19 cellular contexts compared by ENCODE assay signal in the genomic region with DNA sequence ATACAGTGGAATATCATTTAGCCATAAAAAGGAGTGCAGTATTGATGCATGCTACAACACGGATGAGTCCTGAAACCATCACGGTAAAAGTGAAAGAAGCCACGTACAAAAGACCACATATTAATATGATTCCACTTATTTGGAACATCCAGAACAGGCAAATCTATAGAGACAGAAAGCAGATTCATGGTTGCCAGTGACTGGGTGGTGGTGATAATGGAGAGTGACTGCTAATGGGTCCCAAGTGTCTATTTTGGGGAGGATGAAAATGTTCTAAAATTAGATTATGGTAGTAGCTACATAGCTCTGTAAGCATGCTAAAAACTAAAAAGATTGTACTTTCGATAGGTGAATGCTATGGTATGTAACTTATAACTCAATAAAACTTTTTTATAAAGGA. TPM values are rescaled to one million over a fixed set of nuclear protein-coding genes. Genes with fewer than 3 reads are reported as not detected.
A peak's percentile ranks its signal among the peaks of the same experiment; 100 is the strongest.
DNase-seq lines count a peak whose midpoint lies in the region; ATAC-seq lines count a peak whose summit lies in the region.
"Had no signal": no experiment of that assay in that cellular context is flagged by ENCODE, and none has a peak within 500 bp of the region (broad histone marks: within the 10 kb centered on the region; RNA-seq: fewer than 3 reads in every experiment).

No MANE protein-coding gene starts in this region.

- H3K4me1 ChIP-seq in CD8-positive, alpha-beta memory T cell (ENCODE audit: insufficient read depth, low read length): peaks cover 63% of the 10 kb centered on the region
- peaks cover 25 to 37% of the 10 kb centered on the region in 2 donors for H3K4me1 ChIP-seq in naive thymus-derived CD4-positive, alpha-beta T cell (ENCODE audit: control insufficient read depth in 2 of 2, insufficient read depth in 2 of 2, low read length in 2 of 2)
- H3K4me1 ChIP-seq: Caco-2 had no signal

- no peak overlapping the region for H3K4me3 Mint-ChIP-seq in activated T-cell treated with anti-CD3 and anti-CD28 coated beads, Interleukin-2, amount 50 U/mL, for 24 hours
- H3K4me3 Mint-ChIP-seq in CD8-positive, alpha-beta memory T cell: peak overlapping the region in 4 of 7 donors; percentile 1 to 61 (median 32)
- H3K4me3 Mint-ChIP-seq in activated naive CD8-positive, alpha-beta T cell: peak overlapping the region; percentile 20
- peak overlapping the region in 2 of 10 donors; percentile 4 to 37 for H3K4me3 Mint-ChIP-seq in naive thymus-derived CD4-positive, alpha-beta T cell

- H3K9me3 Mint-ChIP-seq in activated T-cell treated with anti-CD3 and anti-CD28 coated beads, Interleukin-2, amount 50 U/mL, for 24 hours: peaks cover 15% of the 10 kb centered on the region
- H3K9me3 Mint-ChIP-seq in CD8-positive, alpha-beta memory T cell: no peaks in the 10 kb centered on the region
- H3K9me3 Mint-ChIP-seq in activated naive CD8-positive, alpha-beta T cell (ENCODE audit: low read depth): no peaks in the 10 kb centered on the region
- H3K9me3 Mint-ChIP-seq in naive thymus-derived CD4-positive, alpha-beta T cell: peaks cover 0 to 8% (median 0%) of the 10 kb centered on the region in 11 donors

- CTCF ChIA-PET in CD8-positive, alpha-beta memory T cell (lab: Charles Lee): interaction anchor here (1.2 kb wide), 1 partner anchor 8 kb away, joined by 3 read pairs; no protein-coding TSS in a partner anchor
- CTCF ChIA-PET in naive thymus-derived CD4-positive, alpha-beta T cell (lab: Charles Lee): no interaction called here

- ATAC-seq in naive thymus-derived CD4-positive, alpha-beta T cell: no peak
- ATAC-seq in HG03025 (IDR thresholded peaks at IDR 0.05; ENCODE audit: low FRiP score, unreplicated experiment) (no peak), GM21423 (IDR thresholded peaks at IDR 0.05; ENCODE audit: unreplicated experiment) (no peak)
- ATAC-seq: Panc1, Right ventricle myocardium inferior had no signal

- H3K27me3 Mint-ChIP-seq in activated T-cell treated with anti-CD3 and anti-CD28 coated beads, Interleukin-2, amount 50 U/mL, for 24 hours: no peaks in the 10 kb centered on the region
- no peaks in the 10 kb centered on the region for H3K27me3 Mint-ChIP-seq in CD8-positive, alpha-beta memory T cell
- H3K27me3 Mint-ChIP-seq in activated naive CD8-positive, alpha-beta T cell: no peaks in the 10 kb centered on the region
- H3K27me3 Mint-ChIP-seq in naive thymus-derived CD4-positive, alpha-beta T cell: no peaks in the 10 kb centered on the region

- intact Hi-C loops in naive thymus-derived CD4-positive, alpha-beta T cell (cut with micrococcal nuclease): loop anchor here in 1 of 2 donors (5.0 kb wide), 1 partner anchor 47 kb away; no protein-coding TSS in a partner anchor

- H3K4me3 ChIP-seq in CD8-positive, alpha-beta memory T cell (ENCODE audit: low read length): no peak overlapping the region
- no peak overlapping the region for H3K4me3 ChIP-seq in naive thymus-derived CD4-positive, alpha-beta T cell (ENCODE audit: low read length)

- H3K9me3 ChIP-seq in CD8-positive, alpha-beta memory T cell (ENCODE audit: low read length): no peaks in the 10 kb centered on the region
- H3K9me3 ChIP-seq in naive thymus-derived CD4-positive, alpha-beta T cell (ENCODE audit: control insufficient read depth in 2 of 3, low read length in 3 of 3): no peaks in the 10 kb centered on the region
- H3K9me3 ChIP-seq: Caco-2 had no signal

- no peak overlapping the region for H3K27ac ChIP-seq in CD8-positive, alpha-beta memory T cell (ENCODE audit: low read depth, low read length)
- H3K27ac ChIP-seq in naive thymus-derived CD4-positive, alpha-beta T cell (ENCODE audit: low read depth, low read length): no peak overlapping the region
- H3K27ac ChIP-seq: C4-2B had no signal

- POLR2A ChIA-PET in CD8-positive, alpha-beta memory T cell (lab: Charles Lee): no interaction called here
- POLR2A ChIA-PET in naive thymus-derived CD4-positive, alpha-beta T cell (lab: Charles Lee): interaction anchor here (0.7 to 1.4 kb wide), 3 partner anchors 16 to 173 kb away, joined by 3 read pairs; partner anchors contain the start of gene TOMM6

- H3K27ac Mint-ChIP-seq in activated T-cell treated with anti-CD3 and anti-CD28 coated beads, Interleukin-2, amount 50 U/mL, for 24 hours: peak overlapping the region; percentile 97
- H3K27ac Mint-ChIP-seq in CD8-positive, alpha-beta memory T cell: peak overlapping the region in 5 of 8 donors; percentile 7 to 72 (median 25)
- H3K27ac Mint-ChIP-seq in activated naive CD8-positive, alpha-beta T cell: peak overlapping the region; percentile 99
- H3K27ac Mint-ChIP-seq in naive thymus-derived CD4-positive, alpha-beta T cell: peak overlapping the region in 7 of 9 donors; percentile 28 to 91 (median 56)

- peaks cover 12% of the 10 kb centered on the region for H3K36me3 ChIP-seq in CD8-positive, alpha-beta memory T cell (ENCODE audit: insufficient read depth, low read length)
- peaks cover 0 to 40% (median 0%) of the 10 kb centered on the region in 3 experiments for H3K36me3 ChIP-seq in naive thymus-derived CD4-positive, alpha-beta T cell (ENCODE audit: control insufficient read depth in 2 of 3, insufficient read depth in 3 of 3, low read length in 3 of 3)

- peak; percentile 3 for DNase-seq in activated T-cell treated with anti-CD3 and anti-CD28 coated beads, Interleukin-2, amount 50 U/mL, for 24 hours
- DNase-seq in activated T-cell treated with anti-CD3 and anti-CD28 coated beads, Interleukin-2, amount 50 U/mL, for 1 hour: no peak
- DNase-seq in CD8-positive, alpha-beta memory T cell: no peak
- no peak for DNase-seq in naive thymus-derived CD4-positive, alpha-beta T cell
- DNase-seq in putamen (ENCODE audit: low spot score): no peak
- DNase-seq: Caco-2, DMS153, KG1, NCI-H1048, NCI-H1436 treated with DMSO at 0.1 percent for 48 hours, NCI-H2081 treated with DMSO at 0.1 percent for 48 hours, NCI-H226, NCI-H524 treated with DMSO at 0.1 percent for 48 hours had no signal

- H3K36me3 Mint-ChIP-seq in activated T-cell treated with anti-CD3 and anti-CD28 coated beads, Interleukin-2, amount 50 U/mL, for 24 hours (ENCODE audit: low read depth): peaks cover 47% of the 10 kb centered on the region
- peaks cover 0 to 59% (median 16%) of the 10 kb centered on the region in 3 donors for H3K36me3 Mint-ChIP-seq in CD8-positive, alpha-beta memory T cell
- peaks cover 21% of the 10 kb centered on the region for H3K36me3 Mint-ChIP-seq in activated naive CD8-positive, alpha-beta T cell
- peaks cover 7 to 40% (median 15%) of the 10 kb centered on the region in 5 donors for H3K36me3 Mint-ChIP-seq in naive thymus-derived CD4-positive, alpha-beta T cell

- H3K4me1 Mint-ChIP-seq in activated T-cell treated with anti-CD3 and anti-CD28 coated beads, Interleukin-2, amount 50 U/mL, for 24 hours (ENCODE audit: low read depth): peaks cover 79% of the 10 kb centered on the region
- peaks cover 62 to 82% (median 79%) of the 10 kb centered on the region in 3 donors for H3K4me1 Mint-ChIP-seq in CD8-positive, alpha-beta memory T cell
- H3K4me1 Mint-ChIP-seq in activated naive CD8-positive, alpha-beta T cell (ENCODE audit: low read depth): peaks cover 81% of the 10 kb centered on the region
- H3K4me1 Mint-ChIP-seq in naive thymus-derived CD4-positive, alpha-beta T cell: peaks cover 50 to 88% (median 71%) of the 10 kb centered on the region in 7 donors

- no peaks in the 10 kb centered on the region for H3K27me3 ChIP-seq in CD8-positive, alpha-beta memory T cell (ENCODE audit: insufficient read depth, low read length, poor library complexity, severe bottlenecking)
- H3K27me3 ChIP-seq in naive thymus-derived CD4-positive, alpha-beta T cell (ENCODE audit: control insufficient read depth in 2 of 2, insufficient read depth in 2 of 2, low read length in 2 of 2): no peaks in the 10 kb centered on the region

RNA-seq across cellular contexts. Expression of gene CCND3, which starts 18.4 kb away (rescaled TPM):
- total RNA-seq in CD8-positive, alpha-beta memory T cell: 100 to 1,000 TPM; 283 to 287 TPM
- polyA plus RNA-seq in CD8-positive, alpha-beta memory T cell: 648 TPM
- 100 to 1,000 TPM; 285 to 433 (median 313) TPM for total RNA-seq in naive thymus-derived CD4-positive, alpha-beta T cell
- 100 to 1,000 TPM; 474 to 764 TPM for polyA plus RNA-seq in naive thymus-derived CD4-positive, alpha-beta T cell

RNA-seq across cellular contexts. Expression of gene BYSL, which starts 38.7 kb away (rescaled TPM):
- total RNA-seq in CD8-positive, alpha-beta memory T cell: 10 to 100 TPM; 80.5 to 84.4 TPM
- 5.9 TPM for polyA plus RNA-seq in CD8-positive, alpha-beta memory T cell
- total RNA-seq in naive thymus-derived CD4-positive, alpha-beta T cell: 10 to 100 TPM in 1 of 5 experiments, 1 to 10 TPM in 4; 3.9 to 35.7 (median 8.1) TPM
- 1 to 10 TPM; 4.4 to 6.6 TPM for polyA plus RNA-seq in naive thymus-derived CD4-positive, alpha-beta T cell

RNA-seq across cellular contexts. Expression of gene MED20, which starts 39.1 kb away (rescaled TPM):
- total RNA-seq in CD8-positive, alpha-beta memory T cell: 10 to 100 TPM; 18.1 to 21.1 TPM
- 5.3 TPM for polyA plus RNA-seq in CD8-positive, alpha-beta memory T cell
- total RNA-seq in naive thymus-derived CD4-positive, alpha-beta T cell: 10 to 100 TPM in 1 of 5 experiments, 1 to 10 TPM in 4; 4.5 to 21.7 (median 9.4) TPM
- 1 to 10 TPM; 4.2 to 4.7 TPM for polyA plus RNA-seq in naive thymus-derived CD4-positive, alpha-beta T cell

Comparison
In these comparisons a context has a peak if more than half of its experiments do, and no peak if none do; other contexts are left out.
1. H3K27ac Mint-ChIP-seq: peak in every context shown above with its lines; median percentile 99 in activated naive CD8-positive, alpha-beta T cell; 97 in activated T-cell treated with anti-CD3 and anti-CD28 coated beads, Interleukin-2, amount 50 U/mL, for 24 hours; 56 in naive thymus-derived CD4-positive, alpha-beta T cell; 25 in CD8-positive, alpha-beta memory T cell.